Comparison of ENCODE assay signal across 1 cellular context in the genomic region with DNA sequence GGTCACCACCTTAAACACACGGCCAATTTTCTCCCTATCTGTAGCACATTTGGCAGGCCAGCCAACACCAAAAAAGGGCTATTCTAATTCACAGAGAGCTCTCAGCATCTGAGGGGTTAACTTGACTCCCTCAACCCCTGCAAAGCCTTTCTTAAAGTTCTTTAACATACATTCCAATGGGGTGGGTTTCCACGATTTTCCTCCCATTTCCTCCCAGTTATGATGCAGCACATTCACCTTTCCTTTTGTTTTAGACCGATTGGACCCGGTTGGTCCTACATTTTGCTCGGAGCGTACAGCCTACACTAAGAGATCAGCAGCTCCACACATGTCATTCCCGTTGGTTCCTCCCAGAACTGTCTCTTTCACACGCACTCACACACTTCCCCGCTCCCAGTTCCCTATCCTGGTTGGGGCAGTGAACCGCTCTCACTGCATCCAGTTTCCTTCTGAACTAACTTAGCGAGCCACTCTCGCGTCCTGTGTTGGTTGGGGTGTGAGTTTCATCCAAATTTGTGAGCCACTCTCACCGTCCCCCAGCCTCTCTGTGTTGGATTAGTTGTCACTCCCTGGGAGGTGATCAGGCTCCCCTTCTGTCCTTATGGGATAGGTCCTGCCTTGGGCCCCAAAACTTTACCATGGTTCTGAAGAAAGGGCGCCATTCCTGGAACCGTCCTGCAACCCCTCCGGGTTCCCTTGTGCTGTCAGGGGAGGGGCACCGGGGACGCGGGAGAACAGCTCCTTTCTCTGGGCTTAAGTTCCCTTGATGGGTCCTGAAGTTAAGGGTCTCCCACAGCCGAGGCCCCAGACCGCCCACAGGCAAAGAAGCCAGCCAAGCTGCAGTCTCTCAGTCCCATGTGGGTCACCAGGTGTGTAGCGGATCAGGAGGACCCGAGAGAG.
TF ChIP-seq lines count a peak whose summit lies in the region.

No MANE protein-coding gene starts in this region.

TF ChIP-seq in WTC11, 78 proteins besides CTCF, POLR2A, EP300 and RAD21 (continued from another document):
- no peak for TF ChIP-seq ZNF121 (CRISPR knock-in tag; IDR thresholded peaks at IDR 0.05)
- TF ChIP-seq, protein P1, sequence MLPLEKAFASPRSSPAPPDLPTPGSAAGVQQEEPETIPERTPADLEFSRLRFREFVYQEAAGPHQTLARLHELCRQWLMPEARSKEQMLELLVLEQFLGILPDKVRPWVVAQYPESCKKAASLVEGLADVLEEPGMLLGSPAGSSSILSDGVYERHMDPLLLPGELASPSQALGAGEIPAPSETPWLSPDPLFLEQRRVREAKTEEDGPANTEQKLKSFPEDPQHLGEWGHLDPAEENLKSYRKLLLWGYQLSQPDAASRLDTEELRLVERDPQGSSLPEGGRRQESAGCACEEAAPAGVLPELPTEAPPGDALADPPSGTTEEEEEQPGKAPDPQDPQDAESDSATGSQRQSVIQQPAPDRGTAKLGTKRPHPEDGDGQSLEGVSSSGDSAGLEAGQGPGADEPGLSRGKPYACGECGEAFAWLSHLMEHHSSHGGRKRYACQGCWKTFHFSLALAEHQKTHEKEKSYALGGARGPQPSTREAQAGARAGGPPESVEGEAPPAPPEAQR (CRISPR knock-in tag; IDR thresholded peaks at IDR 0.05), result no peak
- peak; percentile 93 for TF ChIP-seq NFE2L1 (CRISPR knock-in tag; IDR thresholded peaks at IDR 0.05)
- TF ChIP-seq, protein P2, sequence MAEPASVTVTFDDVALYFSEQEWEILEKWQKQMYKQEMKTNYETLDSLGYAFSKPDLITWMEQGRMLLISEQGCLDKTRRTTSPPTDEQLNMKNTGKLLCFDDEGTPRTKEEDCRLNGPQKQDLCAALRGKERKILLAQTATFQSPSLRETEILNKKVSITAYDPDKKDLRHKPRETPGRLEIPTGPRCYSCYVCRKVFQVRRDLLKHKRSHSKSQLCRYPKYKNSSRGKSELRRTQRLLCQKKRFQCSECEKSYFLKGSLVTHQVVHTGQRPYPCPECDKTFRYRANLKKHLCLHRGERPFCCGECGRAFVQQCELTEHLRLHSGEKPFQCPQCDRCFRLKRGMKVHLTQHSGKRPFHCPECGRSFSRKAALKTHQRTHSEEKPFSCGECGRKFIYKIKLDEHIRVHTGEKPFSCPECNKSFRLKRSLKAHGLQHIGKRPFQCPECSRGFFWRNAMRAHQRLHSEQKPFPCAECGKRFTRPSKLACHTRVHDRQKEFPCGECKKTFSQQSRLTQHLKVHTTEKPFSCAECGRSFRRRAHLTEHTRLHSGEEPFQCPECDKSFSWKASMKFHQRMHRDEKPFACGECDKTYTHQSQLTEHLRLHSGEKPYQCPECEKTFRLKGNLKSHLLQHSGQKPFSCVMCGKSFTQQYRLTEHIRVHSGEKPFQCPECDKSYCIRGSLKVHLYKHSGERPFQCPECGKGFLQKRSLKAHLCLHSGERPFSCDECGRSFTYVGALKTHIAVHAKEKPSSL (CRISPR knock-in tag; conservative IDR thresholded peaks at IDR 0.05), result no peak
- TF ChIP-seq SP1 (CRISPR knock-in tag; conservative IDR thresholded peaks at IDR 0.05), result no peak
- peak; percentile 59; the same call in 1 of the 2 replicates for TF ChIP-seq FOXP1 (CRISPR knock-in tag; IDR thresholded peaks at IDR 0.05; ENCODE audit: borderline replicate concordance)
- no peak for TF ChIP-seq ZNF317 (CRISPR knock-in tag; IDR thresholded peaks at IDR 0.05; ENCODE audit: borderline replicate concordance, low read depth)
- no peak for TF ChIP-seq PRRX2 (CRISPR knock-in tag; IDR thresholded peaks at IDR 0.05)
- no peak for TF ChIP-seq GTF2I (CRISPR knock-in tag; conservative IDR thresholded peaks at IDR 0.05)
- 0 out of 2 replicates have a peak, but pooled peaks have one; percentile 5 for TF ChIP-seq ZNF423 (CRISPR knock-in tag; IDR thresholded peaks at IDR 0.05)
- no peak for TF ChIP-seq FOXJ3 (CRISPR knock-in tag; IDR thresholded peaks at IDR 0.05; ENCODE audit: borderline replicate concordance)
